In the genomic region with DNA sequence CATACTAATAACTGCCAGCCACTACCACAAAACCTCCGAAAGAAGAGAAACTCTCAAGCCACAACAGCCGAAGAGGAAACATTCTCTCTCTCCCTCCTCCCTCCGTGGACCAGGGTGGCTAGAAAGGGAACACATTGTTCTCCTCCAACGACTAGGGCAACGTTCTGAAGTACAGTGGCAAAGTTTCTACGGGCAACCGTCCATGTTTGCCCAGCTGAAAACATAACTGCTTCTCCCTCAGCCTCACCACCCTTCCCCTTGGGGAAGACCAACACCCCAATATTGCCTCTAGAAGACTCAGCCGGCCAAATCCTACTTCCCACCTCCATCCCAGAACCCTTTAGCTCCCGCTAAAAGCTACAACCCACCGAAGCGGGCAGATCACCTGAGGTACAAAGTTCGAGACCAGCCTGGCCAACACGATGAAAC, we compare ENCODE assay signal across 8 cellular contexts. TPM values are rescaled to one million over a fixed set of nuclear protein-coding genes. Genes with fewer than 3 reads are reported as not detected.
DNase-seq lines count a peak whose midpoint lies in the region; ATAC-seq lines count a peak whose summit lies in the region.

No MANE protein-coding gene starts in this region.

- peak overlapping the region; percentile 71 for H3K4me2 ChIP-seq in neuronal stem cell (ENCODE audit: insufficient read depth, low read length, poor library complexity, severe bottlenecking)

- no peaks in the 10 kb centered on the region for H3K4me1 ChIP-seq in esophagus (ENCODE audit: control insufficient read depth in 2 of 2, insufficient read depth in 2 of 2, low read length in 1 of 2)
- peaks cover 7 to 12% of the 10 kb centered on the region in 2 donors for H3K4me1 ChIP-seq in neuronal stem cell (ENCODE audit: control insufficient read depth in 2 of 2, insufficient read depth in 1 of 2, low read depth in 1 of 2, low read length in 2 of 2)

- peaks cover 50% of the 10 kb centered on the region for H3K36me3 ChIP-seq in SK-N-MC (ENCODE audit: insufficient read depth, low read length)
- H3K36me3 ChIP-seq in esophagus (ENCODE audit: control insufficient read depth in 2 of 2, insufficient read depth in 2 of 2, low read length in 1 of 2), result peaks cover 21 to 23% of the 10 kb centered on the region in 2 donors
- H3K36me3 ChIP-seq in neuronal stem cell (replicated peaks in 1 of 2; ENCODE audit: control insufficient read depth in 2 of 2, insufficient read depth in 2 of 2, low read length in 2 of 2), result peaks cover 37 to 60% of the 10 kb centered on the region in 2 donors

- H3K9me3 ChIP-seq in SK-N-MC (ENCODE audit: low read depth, low read length) (no peaks in the 10 kb centered on the region), esophagus (ENCODE audit: control insufficient read depth in 2 of 2, insufficient read depth in 1 of 2, low read depth in 1 of 2, low read length in 1 of 2) (no peaks in the 10 kb centered on the region), neuronal stem cell (replicated peaks in 1 of 2; ENCODE audit: control insufficient read depth in 2 of 2, insufficient read depth in 1 of 2, low read depth in 1 of 2, low read length in 2 of 2) (no peaks in the 10 kb centered on the region)

- no peak overlapping the region for H3K4ac ChIP-seq in neuronal stem cell (ENCODE audit: low read length)

- ATAC-seq in GM19395 (IDR thresholded peaks at IDR 0.05; ENCODE audit: unreplicated experiment), result no peak

- H3K27me3 Mint-ChIP-seq in activated T-cell treated with anti-CD3 and anti-CD28 coated beads, Interleukin-2, amount 50 U/mL, for 24 hours, result peaks cover 38% of the 10 kb centered on the region

- no peak overlapping the region for H4K8ac ChIP-seq in neuronal stem cell (ENCODE audit: low read depth, low read length)

- H3K4me3 Mint-ChIP-seq in activated T-cell treated with anti-CD3 and anti-CD28 coated beads, Interleukin-2, amount 50 U/mL, for 24 hours, result peak overlapping the region; percentile 86

- peaks cover 23% of the 10 kb centered on the region for H3K4me1 Mint-ChIP-seq in activated T-cell treated with anti-CD3 and anti-CD28 coated beads, Interleukin-2, amount 50 U/mL, for 24 hours (ENCODE audit: low read depth)

- H2AK5ac ChIP-seq in neuronal stem cell (ENCODE audit: low read depth, low read length), result no peak overlapping the region

- H3K36me3 Mint-ChIP-seq in activated T-cell treated with anti-CD3 and anti-CD28 coated beads, Interleukin-2, amount 50 U/mL, for 24 hours (ENCODE audit: low read depth), result peaks cover 37% of the 10 kb centered on the region

- no peak for DNase-seq in activated T-cell treated with anti-CD3 and anti-CD28 coated beads, Interleukin-2, amount 50 U/mL, for 24 hours
- DNase-seq in activated T-cell treated with anti-CD3 and anti-CD28 coated beads for 4 hours, result no peak
- no peak for DNase-seq in SK-N-MC (ENCODE audit: low read depth, low spot score)
- no peak for DNase-seq in neuronal stem cell (ENCODE audit: low spot score)
- DNase-seq in GM19240 (ENCODE audit: insufficient read length, low spot score), result no peak
- DNase-seq in GOT3 (lab: John Stamatoyannopoulos, UW), result no peak

- no peak overlapping the region for H3K23ac ChIP-seq in neuronal stem cell (ENCODE audit: low read depth, low read length, poor library complexity)

- no peak overlapping the region for H3K14ac ChIP-seq in neuronal stem cell (ENCODE audit: low read length)

- no peak overlapping the region for H2BK15ac ChIP-seq in neuronal stem cell (ENCODE audit: low read length)

- H2BK5ac ChIP-seq in neuronal stem cell (ENCODE audit: low read length), result no peak overlapping the region

- WGBS in esophagus, 2 donors, result 3 to 5% methylated on average over 13 of the region's 13 CpGs
- WGBS in neuronal stem cell (ENCODE audit: extremely low coverage in 2 of 2, insufficient read length in 2 of 2, insufficient replicate concordance in 1 of 2), 2 donors, result no CpG with 5 or more reads among the region's 13 CpGs

- no peaks in the 10 kb centered on the region for H3K9me3 Mint-ChIP-seq in activated T-cell treated with anti-CD3 and anti-CD28 coated beads, Interleukin-2, amount 50 U/mL, for 24 hours

- peaks cover 2% of the 10 kb centered on the region for H3K79me1 ChIP-seq in neuronal stem cell (ENCODE audit: low read depth, low read length)

- no peak overlapping the region for H2BK120ac ChIP-seq in neuronal stem cell (ENCODE audit: low read depth, low read length)

- H2AFZ ChIP-seq in neuronal stem cell (ENCODE audit: low read length), result no peak overlapping the region

- H3K9ac ChIP-seq in SK-N-MC (ENCODE audit: insufficient read length), result peak overlapping the region; percentile 96
- H3K9ac ChIP-seq in neuronal stem cell (ENCODE audit: low read depth, low read length, poor library complexity), result peak overlapping the region; percentile 91

- H3K27ac Mint-ChIP-seq in activated T-cell treated with anti-CD3 and anti-CD28 coated beads, Interleukin-2, amount 50 U/mL, for 24 hours, result peak overlapping the region; percentile 72

- peak overlapping the region; percentile 11 for H3K18ac ChIP-seq in neuronal stem cell (ENCODE audit: low read length)

- no peak overlapping the region for H4K91ac ChIP-seq in neuronal stem cell (ENCODE audit: low read depth, low read length, poor library complexity)

- H2BK12ac ChIP-seq in neuronal stem cell (ENCODE audit: low read length), result no peak overlapping the region

- H3K27ac ChIP-seq in SK-N-MC, result no peak overlapping the region
- peak overlapping the region; percentile 96 to 97 for H3K27ac ChIP-seq in esophagus (ENCODE audit: low read depth in 2 of 2, low read length in 1 of 2)
- H3K27ac ChIP-seq in neuronal stem cell (replicated peaks; ENCODE audit: low read length), result peak overlapping the region; percentile 41

- peak overlapping the region; percentile 77 for H3K4me3 ChIP-seq in SK-N-MC
- peak overlapping the region; percentile 82 to 95 for H3K4me3 ChIP-seq in esophagus (ENCODE audit: low read depth in 1 of 2, low read length in 2 of 2)
- peak overlapping the region; percentile 81 to 94 for H3K4me3 ChIP-seq in neuronal stem cell (ENCODE audit: low read length in 2 of 2)

- H3K27me3 ChIP-seq in esophagus (ENCODE audit: control insufficient read depth in 1 of 2, insufficient read depth in 2 of 2, low read length in 2 of 2) (no peaks in the 10 kb centered on the region), neuronal stem cell (ENCODE audit: control insufficient read depth in 3 of 3, insufficient read depth in 3 of 3, low read depth in 1 of 3, low read length in 3 of 3) (no peaks in the 10 kb centered on the region)

RNA-seq across cellular contexts. Expression of a gene that starts 2.0 kb away (rescaled TPM):
- 100 to 1,000 TPM; 384 to 627 TPM for polyA plus RNA-seq in esophagus
- polyA plus RNA-seq in neuronal stem cell (2013, experiment 1 of 2), result 426 TPM
- polyA plus RNA-seq in neuronal stem cell (2013, experiment 2 of 2), result 444 TPM

RNA-seq across cellular contexts. Expression of a gene that starts 10.8 kb away (rescaled TPM):
- under 1 TPM in 1 of 2 donors, not detected in 1; 0.06 TPM for polyA plus RNA-seq in esophagus
- not detected for polyA plus RNA-seq in neuronal stem cell (2013, experiment 1 of 2)
- not detected for polyA plus RNA-seq in neuronal stem cell (2013, experiment 2 of 2)
